ENCODE assay signal across 2 cellular contexts in genomic region chr16:16408430-16408829, GRCh38. TPM values are rescaled to one million over a fixed set of nuclear protein-coding genes. Genes with fewer than 3 reads are reported as not detected.
"Had no signal": no experiment of that assay in that cellular context is flagged by ENCODE, and none has a peak within 500 bp of the region (broad histone marks: within the 10 kb centered on the region; RNA-seq: fewer than 3 reads in every experiment).

No MANE protein-coding gene starts in this region.

RNA-seq across cellular contexts. Expression of gene NPIPA7, which starts 29.5 kb away (rescaled TPM):
- total RNA-seq: ascending aorta, body of pancreas had no signal
